Comparison of ENCODE assay signal across 16 cellular contexts in the genomic region with DNA sequence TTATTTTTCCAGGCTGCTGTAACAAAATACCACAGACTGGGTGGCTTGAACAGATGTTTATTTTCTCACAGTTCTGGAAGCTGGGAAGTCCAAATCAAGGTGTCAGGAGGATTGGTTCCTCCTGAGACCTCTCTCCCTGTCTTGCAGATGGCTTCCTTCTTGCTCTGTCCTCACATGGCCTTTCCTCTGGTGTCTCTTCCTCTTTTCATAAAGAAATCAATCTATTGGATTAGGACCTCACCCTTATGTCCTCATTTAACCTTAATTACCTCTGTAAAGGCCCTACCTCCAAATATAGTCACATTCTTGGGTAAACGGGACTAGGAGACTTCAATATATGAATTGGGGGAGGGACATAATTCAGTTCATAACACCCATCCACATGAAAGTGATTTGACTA.
"Had no signal": no experiment of that assay in that cellular context is flagged by ENCODE, and none has a peak within 500 bp of the region (broad histone marks: within the 10 kb centered on the region; RNA-seq: fewer than 3 reads in every experiment).

No MANE protein-coding gene starts in this region.

- ATAC-seq: activated CD8-positive, alpha-beta T cell treated with anti-CD3 and anti-CD28 coated beads for 36 hours; activated naive CD8-positive, alpha-beta T cell treated with anti-CD3 and anti-CD28 coated beads, Interleukin-2, amount 50 U/mL, for 24 hours; left cardiac atrium; mucosa of descending colon had no signal

- DNase-seq: activated CD4-positive, alpha-beta T cell treated with anti-CD3 and anti-CD28 coated beads, Interleukin-2, amount 10 ng/mL, durations not matched to agents 24 days and 14 days; activated CD8-positive, alpha-beta T cell treated with anti-CD3 and anti-CD28 coated beads for 36 hours; activated naive CD4-positive, alpha-beta T cell treated with anti-CD3 and anti-CD28 coated beads for 36 hours; activated naive CD8-positive, alpha-beta T cell treated with anti-CD3 and anti-CD28 coated beads, Interleukin-2, amount 50 U/mL, for 24 hours; activated T-cell treated with anti-CD3 and anti-CD28 coated beads, Interleukin-2, amount 50 U/mL, for 24 hours; anterior cingulate cortex; caudate nucleus; endodermal cell; foreskin fibroblast; left cardiac atrium; mesenchymal stem cell; mucosa of descending colon; naive B cell; stimulated activated CD4-positive, alpha-beta T cell treated with anti-CD3 and anti-CD28 coated beads, Interleukin-2, amount 100 ng/mL, for 24 hours; stimulated activated naive CD4-positive, alpha-beta T cell treated with Interleukin-2 at 50 U/mL for 16 hours; thyroid gland had no signal
